ENCODE assay signal across 8 cellular contexts in genomic region chr22:19432092-19432844, GRCh38. TPM values are rescaled to one million over a fixed set of nuclear protein-coding genes. Genes with fewer than 3 reads are reported as not detected.
DNase-seq lines count a peak whose midpoint lies in the region; ATAC-seq and TF ChIP-seq lines count a peak whose summit lies in the region.

TSS of gene MRPL40 (plus strand) at chr22:19432545. CDS start at chr22:19432555, 10 bp downstream.

- H3K36me3 ChIP-seq in NT2/D1 (ENCODE audit: insufficient read depth, insufficient read length, low read length) (peaks cover 37% of the 10 kb centered on the region), endocrine pancreas (ENCODE audit: control insufficient read depth, insufficient read depth, low read length) (peaks cover 2% of the 10 kb centered on the region), mesodermal cell (ENCODE audit: control insufficient read depth, insufficient read depth, low read length) (peaks cover 29% of the 10 kb centered on the region)

- peaks cover 2% of the 10 kb centered on the region for H3K4me1 ChIP-seq in NT2/D1 (ENCODE audit: insufficient read depth, insufficient read length)
- peaks cover 4% of the 10 kb centered on the region for H3K4me1 ChIP-seq in endocrine pancreas (ENCODE audit: control insufficient read depth, insufficient read depth, low read length)
- H3K4me1 ChIP-seq in mesodermal cell (ENCODE audit: control insufficient read depth, insufficient read depth, low read length, poor library complexity, severe bottlenecking) = peaks cover 7% of the 10 kb centered on the region

- TF ChIP-seq CTCF in GM20000 (IDR thresholded peaks at IDR 0.05; ENCODE audit: extremely low read depth, missing control alignments) = no peak

- H3K27ac ChIP-seq in mesodermal cell (ENCODE audit: low read depth, low read length, severe bottlenecking) = peak within 1 kb of the TSS; percentile 89

- CTCF ChIA-PET in activated CD8-positive, alpha-beta memory T cell treated with anti-CD3 and anti-CD28 coated beads, Interleukin-2, amount 10 ng/mL, durations not matched to agents 7 days and 5 days (lab: Charles Lee) = interaction anchor here (0.8 to 1.5 kb wide), 5 partner anchors 11 to 198 kb away, joined by 3 to 6 read pairs (median 3); no protein-coding TSS in a partner anchor

- ATAC-seq in activated CD8-positive, alpha-beta memory T cell treated with anti-CD3 and anti-CD28 coated beads, Interleukin-2, amount 10 ng/mL, durations not matched to agents 7 days and 5 days = peak; percentile 85

- peaks cover 37% of the 10 kb centered on the region for H3K36me3 Mint-ChIP-seq in activated CD8-positive, alpha-beta memory T cell treated with anti-CD3 and anti-CD28 coated beads, Interleukin-2, amount 10 ng/mL, durations not matched to agents 7 days and 5 days

- 0 to 1% methylated on average over 68 to 74 of the region's 78 CpGs for WGBS in mesodermal cell (ENCODE audit: insufficient coverage in 2 of 2), 2 experiments

- H3K4me3 Mint-ChIP-seq in activated CD8-positive, alpha-beta memory T cell treated with anti-CD3 and anti-CD28 coated beads, Interleukin-2, amount 10 ng/mL, durations not matched to agents 7 days and 5 days = peak within 1 kb of the TSS; percentile 86

- H3K9ac ChIP-seq in NT2/D1 (ENCODE audit: insufficient read length, low read depth) (peak within 1 kb of the TSS; percentile 97), endocrine pancreas (ENCODE audit: control insufficient read depth, insufficient read depth, low read length) (peak within 1 kb of the TSS; percentile 94)

- H3K9me3 Mint-ChIP-seq in activated CD8-positive, alpha-beta memory T cell treated with anti-CD3 and anti-CD28 coated beads, Interleukin-2, amount 10 ng/mL, durations not matched to agents 7 days and 5 days (ENCODE audit: low read depth) = no peaks in the 10 kb centered on the region

- no peaks in the 10 kb centered on the region for H3K27me3 ChIP-seq in NT2/D1 (ENCODE audit: insufficient read depth, insufficient read length)
- no peaks in the 10 kb centered on the region for H3K27me3 ChIP-seq in endocrine pancreas (ENCODE audit: control insufficient read depth, insufficient read depth, low read length)

- DNase-seq in COR-L47 (lab: John Stamatoyannopoulos, UW) = peak; percentile 95
- peak; percentile 98 for DNase-seq in GM20000 (ENCODE audit: low spot score)
- DNase-seq in HT-29 (ENCODE audit: low spot score) = peak; percentile 98
- no peak for DNase-seq in NT2/D1 (ENCODE audit: low read depth, low spot score)
- DNase-seq in activated CD8-positive, alpha-beta memory T cell treated with anti-CD3 and anti-CD28 coated beads, Interleukin-2, amount 10 ng/mL, durations not matched to agents 7 days and 5 days = peak; percentile 94
- peak; percentile 83 for DNase-seq in stimulated activated CD8-positive, alpha-beta memory T cell treated with anti-CD3 and anti-CD28 coated beads, Interleukin-15, amount 100 ng/mL, for 4 hours (ENCODE audit: low read depth in 2 of 2)

- no peaks in the 10 kb centered on the region for H3K9me3 ChIP-seq in NT2/D1 (ENCODE audit: insufficient read depth, low read length)
- no peaks in the 10 kb centered on the region for H3K9me3 ChIP-seq in endocrine pancreas (ENCODE audit: control insufficient read depth, low read length)
- H3K9me3 ChIP-seq in mesodermal cell (ENCODE audit: control insufficient read depth, low read length) = no peaks in the 10 kb centered on the region

- H3K4me3 ChIP-seq in NT2/D1 (ENCODE audit: insufficient read length, low read depth) = peak within 1 kb of the TSS; percentile 94
- peak within 1 kb of the TSS; percentile 72 for H3K4me3 ChIP-seq in endocrine pancreas (ENCODE audit: control insufficient read depth, insufficient read depth, low read length)
- peak within 1 kb of the TSS; percentile 86 for H3K4me3 ChIP-seq in mesodermal cell (ENCODE audit: extremely low read depth, insufficient read depth, low read length, poor library complexity, severe bottlenecking)

- H3K27me3 Mint-ChIP-seq in activated CD8-positive, alpha-beta memory T cell treated with anti-CD3 and anti-CD28 coated beads, Interleukin-2, amount 10 ng/mL, durations not matched to agents 7 days and 5 days = no peaks in the 10 kb centered on the region

- peaks cover 43% of the 10 kb centered on the region for H3K4me1 Mint-ChIP-seq in activated CD8-positive, alpha-beta memory T cell treated with anti-CD3 and anti-CD28 coated beads, Interleukin-2, amount 10 ng/mL, durations not matched to agents 7 days and 5 days

- peak within 1 kb of the TSS; percentile 92 for H3K27ac Mint-ChIP-seq in activated CD8-positive, alpha-beta memory T cell treated with anti-CD3 and anti-CD28 coated beads, Interleukin-2, amount 10 ng/mL, durations not matched to agents 7 days and 5 days

RNA-seq across cellular contexts. Expression of gene MRPL40, which starts in this region (rescaled TPM):
- total RNA-seq in HT-29 (2014; rRNA removed; shearing (Covaris generic)) = 67.8 and 70.6 TPM in 2 replicates
- total RNA-seq in activated CD8-positive, alpha-beta memory T cell treated with anti-CD3 and anti-CD28 coated beads, Interleukin-2, amount 10 ng/mL, durations not matched to agents 7 days and 5 days = 10 to 100 TPM; 27.0 to 32.4 TPM
- 44.1 TPM for polyA plus RNA-seq in mesodermal cell (2013, experiment 1 of 2)
- 46.8 TPM for polyA plus RNA-seq in mesodermal cell (2013, experiment 2 of 2)
